Comparison of ENCODE assay signal across 19 cellular contexts in the genomic region with DNA sequence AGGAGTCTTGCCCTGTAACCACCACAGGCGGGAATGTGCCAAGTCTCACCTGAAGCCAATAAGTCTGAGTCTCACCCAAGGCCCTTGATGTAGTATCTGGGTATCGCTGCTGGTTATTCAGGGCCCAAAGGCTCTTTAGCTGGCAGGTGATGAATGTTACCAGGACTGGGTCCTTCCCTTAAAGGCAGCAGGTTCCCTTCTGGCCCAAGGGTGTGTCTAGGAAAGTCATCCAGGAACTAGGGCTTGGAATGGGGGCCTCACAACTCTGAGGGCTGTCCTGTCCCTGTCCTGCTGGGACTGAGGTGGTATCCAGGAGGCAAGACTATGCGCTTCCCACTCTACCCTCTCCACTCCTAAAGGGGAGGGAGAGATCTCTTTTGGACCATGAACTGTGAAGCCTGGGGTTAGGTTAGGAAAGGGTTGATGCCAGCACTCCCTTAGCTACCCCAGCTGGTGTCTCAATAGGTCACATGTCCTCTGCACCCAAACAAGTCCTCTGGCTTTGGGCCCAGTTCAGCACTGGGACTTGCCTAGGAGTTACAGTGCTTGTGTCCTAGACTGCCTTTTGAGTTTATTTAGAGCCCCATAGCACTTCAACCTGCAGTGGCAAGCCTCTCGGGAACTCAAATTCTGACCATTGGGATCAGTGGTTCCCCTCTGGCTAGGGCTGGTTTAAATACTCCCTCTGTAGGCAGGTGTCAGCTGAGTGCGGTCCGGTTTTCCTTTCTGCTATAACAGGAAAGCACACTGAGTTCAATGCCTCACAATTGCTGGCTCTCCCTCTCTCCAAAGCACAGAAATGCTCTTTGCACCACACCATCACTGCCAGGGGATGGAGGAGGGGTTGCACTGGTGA. TPM values are rescaled to one million over a fixed set of nuclear protein-coding genes. Genes with fewer than 3 reads are reported as not detected.
DNase-seq lines count a peak whose midpoint lies in the region; ATAC-seq, FAIRE-seq and TF ChIP-seq lines count a peak whose summit lies in the region.
"Had no signal": no experiment of that assay in that cellular context is flagged by ENCODE, and none has a peak within 500 bp of the region (broad histone marks: within the 10 kb centered on the region; RNA-seq: fewer than 3 reads in every experiment).

No MANE protein-coding gene starts in this region.

- H4K20me1 ChIP-seq in HepG2 (ENCODE audit: insufficient read depth, low read length), result no peaks in the 10 kb centered on the region

- H3K4me1 ChIP-seq in heart left ventricle (peaks cover 0 to 22% (median 0%) of the 10 kb centered on the region in 12 donors), HepG2 (ENCODE audit: insufficient read depth, low read length) (no peaks in the 10 kb centered on the region), testis (no peaks in the 10 kb centered on the region)
- H3K4me1 ChIP-seq: BE2C had no signal

- TF ChIP-seq CTCF in heart left ventricle (IDR thresholded peaks at IDR 0.05), result no peak
- 0 out of 2 replicates have a peak, but pooled peaks have one; percentile 9 for TF ChIP-seq CTCF in HepG2 (CRISPR knock-in tag; IDR thresholded peaks at IDR 0.05)
- TF ChIP-seq CTCF in testis (IDR thresholded peaks at IDR 0.05), result no peak

- H3K27me3 Mint-ChIP-seq in activated CD4-positive, alpha-beta memory T cell treated with anti-CD3 and anti-CD28 coated beads, Interleukin-2, amount 10 ng/mL, durations not matched to agents 7 days and 5 days, result peaks cover 10% of the 10 kb centered on the region

- in situ Hi-C loops in HepG2 (cut with HindIII; ENCODE audit: extremely low pct_ligation_motif_present, low pct_unique_long_range_greater_than_20kb), result no loop called here

- TF ChIP-seq EP300 in HepG2 (IDR thresholded peaks at IDR 0.05; ENCODE audit: low read depth in 2 of 2, low read length in 2 of 2), result no peak
- no peak for TF ChIP-seq EP300 in HepG2 (CRISPR knock-in tag; IDR thresholded peaks at IDR 0.05; ENCODE audit: borderline replicate concordance)

- no peak overlapping the region for H3K27ac ChIP-seq in heart left ventricle
- no peak overlapping the region for H3K27ac ChIP-seq in HepG2 (ENCODE audit: extremely low read length, insufficient read depth, low read length)
- H3K27ac ChIP-seq in testis, result no peak overlapping the region

- H3K27me3 ChIP-seq in heart left ventricle (no peaks in the 10 kb centered on the region), HepG2 (ENCODE audit: control insufficient read depth in 1 of 2, insufficient read depth in 2 of 2, low read length in 2 of 2) (no peaks in the 10 kb centered on the region), testis (no peaks in the 10 kb centered on the region)

- H2AFZ ChIP-seq in HepG2 (ENCODE audit: low read length), result no peak overlapping the region

- WGBS in heart left ventricle, 4 donors, result 60 to 65% (median 61%) methylated on average over 6 of the region's 6 CpGs
- WGBS in HepG2 (ENCODE audit: low lambda C conversion rate), result 21% methylated on average over 5 of the region's 6 CpGs
- WGBS in testis, 2 donors, result 83 to 86% methylated on average over 5 to 6 of the region's 6 CpGs

- H3K4me3 ChIP-seq in heart left ventricle, result no peak overlapping the region
- no peak overlapping the region for H3K4me3 ChIP-seq in HepG2 (replicated peaks in 1 of 3; ENCODE audit: insufficient read depth in 1 of 3, low read depth in 2 of 3, low read length in 3 of 3)
- no peak overlapping the region for H3K4me3 ChIP-seq in testis
- H3K4me3 ChIP-seq: MG63 had no signal

- POLR2A ChIA-PET in HepG2 (lab: Yijun Ruan, JAX), result no interaction called here
- POLR2A ChIA-PET in activated CD4-positive, alpha-beta memory T cell treated with anti-CD3 and anti-CD28 coated beads, Interleukin-2, amount 10 ng/mL, durations not matched to agents 7 days and 5 days (lab: Charles Lee), result no interaction called here

- TF ChIP-seq RAD21 in HepG2 (CRISPR knock-in tag; IDR thresholded peaks at IDR 0.05), result no peak

- FAIRE-seq in HepG2 (lab: Jason Lieb, UNC), result no peak

- no TSS peak for BruUV-seq in HepG2 (replicated peaks; lab: Mats Ljungman, UMichigan)

- no peak overlapping the region for H3K9ac ChIP-seq in HepG2 (ENCODE audit: insufficient read depth, low read depth, low read length)

- intact Hi-C loops in heart left ventricle (cut with DNase I), result loop anchor here in 1 of 10 donors (10.0 kb wide), 1 partner anchor 61 kb away; no protein-coding TSS in a partner anchor
- intact Hi-C loops in HepG2 (cut with micrococcal nuclease; ENCODE audit: unreplicated experiment), result no loop called here
- intact Hi-C loops in testis (cut with DNase I; ENCODE audit: low total_unique reads), result no loop called here

- DNase-seq in NCI-H1105 treated with DMSO at 0.1 percent for 48 hours (lab: John Stamatoyannopoulos, UW), result peak; percentile 15
- DNase-seq in heart left ventricle, result peak in 3 of 5 donors; percentile 12 to 81 (median 61)
- no peak for DNase-seq in HepG2 (ENCODE audit: low spot score)
- DNase-seq in testis, result peak; percentile 20
- no peak for DNase-seq in mesenteric fat pad (ENCODE audit: low spot score)
- no peak for DNase-seq in activated CD4-positive, alpha-beta memory T cell treated with anti-CD3 and anti-CD28 coated beads, Interleukin-2, amount 10 ng/mL, durations not matched to agents 7 days and 5 days
- DNase-seq: BE2C; CD4-positive, alpha-beta memory T cell; KG1; MG63; NCI-H1417; NCI-H1930; NCI-H2171; NCI-H82; SHP77 treated with DMSO at 0.1 percent for 48 hours had no signal

- ATAC-seq in heart left ventricle (peak; percentile 69 to 91 (median 84)), HepG2 (peak; percentile 78), GM19463 (IDR thresholded peaks at IDR 0.05; ENCODE audit: unreplicated experiment) (no peak)
- ATAC-seq: Panc1 had no signal

- H3K4me1 Mint-ChIP-seq in activated CD4-positive, alpha-beta memory T cell treated with anti-CD3 and anti-CD28 coated beads, Interleukin-2, amount 10 ng/mL, durations not matched to agents 7 days and 5 days, result no peaks in the 10 kb centered on the region
- H3K4me1 Mint-ChIP-seq: CD4-positive, alpha-beta memory T cell had no signal

- no peaks in the 10 kb centered on the region for H3K79me2 ChIP-seq in HepG2 (ENCODE audit: insufficient read depth, low read length)

- TF ChIP-seq POLR2A in heart left ventricle (IDR thresholded peaks at IDR 0.05) (no peak), HepG2 (IDR thresholded peaks at IDR 0.05; ENCODE audit: insufficient read depth in 1 of 2, low read depth in 2 of 2, low read length in 2 of 2) (no peak), testis (IDR thresholded peaks at IDR 0.05) (no peak)

- no peaks in the 10 kb centered on the region for H3K36me3 ChIP-seq in heart left ventricle
- H3K36me3 ChIP-seq in HepG2 (replicated peaks in 1 of 2; ENCODE audit: control insufficient read depth in 1 of 2, insufficient read depth in 2 of 2, low read length in 2 of 2), result no peaks in the 10 kb centered on the region
- no peaks in the 10 kb centered on the region for H3K36me3 ChIP-seq in testis (ENCODE audit: low read depth, missing control alignments)
- H3K36me3 ChIP-seq: BE2C, MG63 had no signal

- H3K9me3 ChIP-seq in heart left ventricle, result no peaks in the 10 kb centered on the region
- no peaks in the 10 kb centered on the region for H3K9me3 ChIP-seq in HepG2 (ENCODE audit: low read length)
- no peaks in the 10 kb centered on the region for H3K9me3 ChIP-seq in testis
- H3K9me3 ChIP-seq: BE2C had no signal

- H3K4me3 Mint-ChIP-seq in activated CD4-positive, alpha-beta memory T cell treated with anti-CD3 and anti-CD28 coated beads, Interleukin-2, amount 10 ng/mL, durations not matched to agents 7 days and 5 days, result no peak overlapping the region
- H3K4me3 Mint-ChIP-seq: CD4-positive, alpha-beta memory T cell had no signal

- no peak overlapping the region for H3K4me2 ChIP-seq in HepG2 (ENCODE audit: low read depth, low read length)

- H3K27ac Mint-ChIP-seq in activated CD4-positive, alpha-beta memory T cell treated with anti-CD3 and anti-CD28 coated beads, Interleukin-2, amount 10 ng/mL, durations not matched to agents 7 days and 5 days, result no peak overlapping the region
- H3K27ac Mint-ChIP-seq: CD4-positive, alpha-beta memory T cell had no signal

- no peaks in the 10 kb centered on the region for H3K9me3 Mint-ChIP-seq in activated CD4-positive, alpha-beta memory T cell treated with anti-CD3 and anti-CD28 coated beads, Interleukin-2, amount 10 ng/mL, durations not matched to agents 7 days and 5 days

- CTCF ChIA-PET in HepG2 (lab: Yijun Ruan, JAX; ENCODE audit: low intra/inter-chr PET ratio, low total read pairs), result no interaction called here
- CTCF ChIA-PET in activated CD4-positive, alpha-beta memory T cell treated with anti-CD3 and anti-CD28 coated beads, Interleukin-2, amount 10 ng/mL, durations not matched to agents 7 days and 5 days (lab: Charles Lee), result no interaction called here

- H3K36me3 Mint-ChIP-seq in activated CD4-positive, alpha-beta memory T cell treated with anti-CD3 and anti-CD28 coated beads, Interleukin-2, amount 10 ng/mL, durations not matched to agents 7 days and 5 days (ENCODE audit: low read depth), result no peaks in the 10 kb centered on the region
- H3K36me3 Mint-ChIP-seq: CD4-positive, alpha-beta memory T cell had no signal

RNA-seq across cellular contexts. Expression of a gene that starts 22.5 kb away (rescaled TPM):
- 1 to 10 TPM in 3 of 9 donors, under 1 TPM in 6; 0.19 to 2.2 (median 0.54) TPM for total RNA-seq in heart left ventricle
- under 1 TPM; 0.14 to 0.19 TPM for polyA plus RNA-seq in heart left ventricle
- 0.09 TPM in 1 of 2 replicates, not detected in the other for total RNA-seq in HepG2 (2016; rRNA removed; fragmentation: Illumina TruSeq; extraction: Trizol)
- total RNA-seq in HepG2 (2016; cell fraction: cytosol; rRNA removed; fragmentation: Illumina TruSeq; extraction: Trizol; ENCODE audit: low read depth), result not detected in 2 replicates
- total RNA-seq in HepG2 (2016; cell fraction: insoluble cytoplasmic fraction; rRNA removed; fragmentation: Illumina TruSeq; extraction: Trizol), result not detected in 2 replicates
- not detected in 2 replicates for total RNA-seq in HepG2 (2016; cell fraction: membrane; rRNA removed; fragmentation: Illumina TruSeq; extraction: Trizol)
- total RNA-seq in HepG2 (2016; cell fraction: nucleus; rRNA removed; fragmentation: Illumina TruSeq; extraction: Trizol), result 0.84 TPM in 1 of 2 replicates, not detected in the other
- polyA plus RNA-seq in HepG2 (2011; rRNA removed), result not detected in 2 replicates
- polyA plus RNA-seq in HepG2 (2011; cell fraction: cytosol; rRNA removed), result 0.01 TPM in 1 of 2 replicates, not detected in the other
- polyA plus RNA-seq in HepG2 (2011; cell fraction: nucleus; rRNA removed), result not detected in 2 replicates
- polyA plus RNA-seq in HepG2 (2012), result 0.15 and 0.25 TPM in 2 replicates
- polyA plus RNA-seq in HepG2 (2016; cell fraction: cytosol; fragmentation: Illumina TruSeq; extraction: Trizol; ENCODE audit: low read depth), result not detected in 2 replicates
- not detected in 2 replicates for polyA plus RNA-seq in HepG2 (2016; cell fraction: insoluble cytoplasmic fraction; fragmentation: Illumina TruSeq; extraction: Trizol; ENCODE audit: low read depth)
- not detected in 2 replicates for polyA plus RNA-seq in HepG2 (2016; cell fraction: membrane; fragmentation: Illumina TruSeq; extraction: Trizol; ENCODE audit: low read depth)
- polyA plus RNA-seq in HepG2 (2016; cell fraction: nucleus; fragmentation: Illumina TruSeq; extraction: Trizol; ENCODE audit: insufficient read depth, low read depth), result not detected in 2 replicates
- polyA minus RNA-seq in HepG2 (2011; rRNA and poly(A)+ RNA removed; ENCODE audit: low replicate concordance), result 1.2 TPM in 1 of 2 replicates, not detected in the other
- polyA minus RNA-seq in HepG2 (2011; cell fraction: cytosol; rRNA and poly(A)+ RNA removed), result not detected in 2 replicates
- not detected in 2 replicates for polyA minus RNA-seq in HepG2 (2011; cell fraction: nucleus; rRNA and poly(A)+ RNA removed)
- 10 to 100 TPM; 19.9 to 26.3 TPM for total RNA-seq in testis
- 3.6 TPM for polyA plus RNA-seq in testis (ENCODE audit: insufficient read depth, low read depth, low replicate concordance)
- not detected for total RNA-seq in mesenteric fat pad
- total RNA-seq in activated CD4-positive, alpha-beta memory T cell treated with anti-CD3 and anti-CD28 coated beads, Interleukin-2, amount 10 ng/mL, durations not matched to agents 7 days and 5 days, result not detected
- total RNA-seq: CD4-positive, alpha-beta memory T cell; Daoy had no signal
- polyA plus RNA-seq: AG04450; CD4-positive, alpha-beta memory T cell had no signal

Comparison
In these comparisons a context has a peak if more than half of its experiments do, and no peak if none do; other contexts are left out.
1. DNase-seq: peak in NCI-H1105 treated with DMSO at 0.1 percent for 48 hours (single experiment), heart left ventricle (3 of 5) and testis (single experiment); none in HepG2 (single experiment), mesenteric fat pad (single experiment) and activated CD4-positive, alpha-beta memory T cell treated with anti-CD3 and anti-CD28 coated beads, Interleukin-2, amount 10 ng/mL, durations not matched to agents 7 days and 5 days (single experiment).
2. RNA of a gene that starts 22.5 kb away (total RNA-seq): 19.9 to 26.3 TPM in testis; 0.19 to 2.2 TPM in heart left ventricle, not detected in mesenteric fat pad (single experiment), 0.09 to 0.84 TPM in HepG2 and not detected in activated CD4-positive, alpha-beta memory T cell treated with anti-CD3 and anti-CD28 coated beads, Interleukin-2, amount 10 ng/mL, durations not matched to agents 7 days and 5 days; every median in the first group is over 4 times any median in the second.